Comparison of ENCODE assay signal across 15 cellular contexts in genomic region chr7:2146676-2147472, GRCh38.
A peak's percentile ranks its signal among the peaks of the same experiment; 100 is the strongest.
DNase-seq lines count a peak whose midpoint lies in the region; ATAC-seq, FAIRE-seq and TF ChIP-seq lines count a peak whose summit lies in the region.
"Had no signal": no experiment of that assay in that cellular context is flagged by ENCODE, and none has a peak within 500 bp of the region (broad histone marks: within the 10 kb centered on the region; RNA-seq: fewer than 3 reads in every experiment).

No MANE protein-coding gene starts in this region.

- no peak overlapping the region for H2BK15ac ChIP-seq in neuronal stem cell (ENCODE audit: low read length)

- no peaks in the 10 kb centered on the region for H3K4me1 Mint-ChIP-seq in chondrocyte (ENCODE audit: low read depth)

- H3F3A ChIP-seq in SK-N-SH (replicated peaks; ENCODE audit: insufficient read depth), result no peaks in the 10 kb centered on the region

- H2BK120ac ChIP-seq in neuronal stem cell (ENCODE audit: low read depth, low read length), result no peak overlapping the region

- H3K27me3 ChIP-seq in left ventricle myocardium inferior (ENCODE audit: low read depth) (no peaks in the 10 kb centered on the region), SK-N-SH (ENCODE audit: insufficient read depth) (no peaks in the 10 kb centered on the region), neuronal stem cell (ENCODE audit: control insufficient read depth in 3 of 3, insufficient read depth in 3 of 3, low read depth in 1 of 3, low read length in 3 of 3) (no peaks in the 10 kb centered on the region)

- H3K79me2 ChIP-seq in SK-N-SH (ENCODE audit: insufficient read depth), result no peaks in the 10 kb centered on the region
- H3K79me2 ChIP-seq in OCI-LY7 (ENCODE audit: insufficient read depth, low read depth, low read length), result no peaks in the 10 kb centered on the region

- H2AK5ac ChIP-seq in neuronal stem cell (ENCODE audit: low read depth, low read length), result no peak overlapping the region

- H3K23ac ChIP-seq in neuronal stem cell (ENCODE audit: low read depth, low read length, poor library complexity), result peak overlapping the region; percentile 75

- peaks cover 23% of the 10 kb centered on the region for H3K4me1 ChIP-seq in left ventricle myocardium inferior
- H3K4me1 ChIP-seq in SK-N-SH (ENCODE audit: control insufficient read depth in 1 of 2, insufficient read depth in 2 of 2, low read depth in 1 of 2, low read length in 1 of 2), result peaks cover 0 to 52% of the 10 kb centered on the region in 2 experiments; a peak in 1 of 4 replicates
- H3K4me1 ChIP-seq in neuronal stem cell (ENCODE audit: control insufficient read depth in 2 of 2, insufficient read depth in 1 of 2, low read depth in 1 of 2, low read length in 2 of 2), result no peaks in the 10 kb centered on the region
- no peaks in the 10 kb centered on the region for H3K4me1 ChIP-seq in OCI-LY7 (ENCODE audit: insufficient read depth, low read length, poor library complexity, severe bottlenecking)

- peaks cover 22% of the 10 kb centered on the region for H3K36me3 Mint-ChIP-seq in chondrocyte (ENCODE audit: low read depth)

- no peaks in the 10 kb centered on the region for H3K9me3 ChIP-seq in left ventricle myocardium inferior (replicated peaks)
- H3K9me3 ChIP-seq in SK-N-SH, result no peaks in the 10 kb centered on the region
- peaks cover 0 to 1% of the 10 kb centered on the region in 2 donors for H3K9me3 ChIP-seq in neuronal stem cell (replicated peaks in 1 of 2; ENCODE audit: control insufficient read depth in 2 of 2, insufficient read depth in 1 of 2, low read depth in 1 of 2, low read length in 2 of 2)
- H3K9me3 ChIP-seq in OCI-LY7 (ENCODE audit: low read length), result no peaks in the 10 kb centered on the region

- H3K9ac ChIP-seq in SK-N-SH (no peak overlapping the region), neuronal stem cell (ENCODE audit: low read depth, low read length, poor library complexity) (peak overlapping the region; percentile 50)
- H3K9ac ChIP-seq: KMS-11 had no signal

- H4K20me1 ChIP-seq in SK-N-SH (ENCODE audit: insufficient read depth) (0 out of 2 replicates have a peak, but pooled peaks cover under 1% of the 10 kb centered on the region), OCI-LY7 (ENCODE audit: insufficient read depth, low read length) (no peaks in the 10 kb centered on the region)

- no peak overlapping the region for H3K4ac ChIP-seq in neuronal stem cell (ENCODE audit: low read length)

- no peak overlapping the region for H3K27ac Mint-ChIP-seq in chondrocyte (ENCODE audit: unreplicated experiment)

- peak; percentile 41 for TF ChIP-seq RAD21 in SK-N-SH (IDR thresholded peaks at IDR 0.05; ENCODE audit: low read length)

- H3K4me2 ChIP-seq in SK-N-SH (no peak overlapping the region), neuronal stem cell (ENCODE audit: insufficient read depth, low read length, poor library complexity, severe bottlenecking) (no peak overlapping the region), OCI-LY7 (ENCODE audit: low read length) (no peak overlapping the region)
- H3K4me2 ChIP-seq: KMS-11, PC-9 had no signal

- H3K36me3 ChIP-seq in left ventricle myocardium inferior (peaks cover 31% of the 10 kb centered on the region), SK-N-SH (replicated peaks in 1 of 2; ENCODE audit: control insufficient read depth in 1 of 2, insufficient read depth in 2 of 2, low read length in 1 of 2) (peaks cover 0 to 43% of the 10 kb centered on the region in 2 experiments), neuronal stem cell (replicated peaks in 1 of 2; ENCODE audit: control insufficient read depth in 2 of 2, insufficient read depth in 2 of 2, low read length in 2 of 2) (peaks cover 29 to 60% of the 10 kb centered on the region in 2 donors), OCI-LY7 (ENCODE audit: insufficient read depth, low read length) (peaks cover 16% of the 10 kb centered on the region)

- H3K27me3 Mint-ChIP-seq in chondrocyte (ENCODE audit: low read depth), result no peaks in the 10 kb centered on the region

- BruUV-seq in OCI-LY7 (replicated peaks; lab: Mats Ljungman, UMichigan), result no TSS peak

- no peak overlapping the region for H2AFZ ChIP-seq in SK-N-SH (ENCODE audit: low read depth)
- H2AFZ ChIP-seq in neuronal stem cell (ENCODE audit: low read length), result no peak overlapping the region
- no peak overlapping the region for H2AFZ ChIP-seq in OCI-LY7 (ENCODE audit: low read length)
- H2AFZ ChIP-seq: PC-9 had no signal

- no peak overlapping the region for H2BK12ac ChIP-seq in neuronal stem cell (ENCODE audit: low read length)

- H3K18ac ChIP-seq in neuronal stem cell (ENCODE audit: low read length), result peak overlapping the region; percentile 87

- CTCF ChIA-PET in SK-N-SH (lab: Yijun Ruan, JAX), result interaction anchor here (0.7 to 2.1 kb wide), 14 partner anchors 8 to 482 kb away, joined by 3 to 7 read pairs (median 4); no protein-coding TSS in a partner anchor
- CTCF ChIA-PET in OCI-LY7 (lab: Charles Lee; ENCODE audit: unreplicated experiment), result no interaction called here

- H4K8ac ChIP-seq in neuronal stem cell (ENCODE audit: low read depth, low read length), result no peak overlapping the region

- no peak overlapping the region for H4K91ac ChIP-seq in neuronal stem cell (ENCODE audit: low read depth, low read length, poor library complexity)

- WGBS in SK-N-SH (ENCODE audit: low lambda C conversion rate), result 96% methylated on average over 33 of the region's 35 CpGs
- WGBS in neuronal stem cell (ENCODE audit: extremely low coverage in 2 of 2, insufficient read length in 2 of 2, insufficient replicate concordance in 1 of 2), 2 donors, result no CpG with 5 or more reads among the region's 35 CpGs

- TF ChIP-seq EP300 in SK-N-SH (IDR thresholded peaks at IDR 0.05; ENCODE audit: borderline replicate concordance in 1 of 2, low read depth in 1 of 2, low read length in 1 of 2), result no peak

- H3K79me1 ChIP-seq in neuronal stem cell (ENCODE audit: low read depth, low read length), result peaks cover 5% of the 10 kb centered on the region

- H3K9me3 Mint-ChIP-seq in chondrocyte (ENCODE audit: low read depth), result no peaks in the 10 kb centered on the region

- H3K9me2 ChIP-seq in SK-N-SH (no peaks in the 10 kb centered on the region), OCI-LY7 (ENCODE audit: insufficient read depth, low read length) (no peaks in the 10 kb centered on the region)

- no peak overlapping the region for H3K4me3 Mint-ChIP-seq in chondrocyte (ENCODE audit: unreplicated experiment)

- FAIRE-seq in D721Med (lab: Jason Lieb, UNC), result no peak
- FAIRE-seq: GM12892 had no signal

- no peak overlapping the region for H3K4me3 ChIP-seq in left ventricle myocardium inferior
- H3K4me3 ChIP-seq in SK-N-SH (ENCODE audit: low read depth in 2 of 2, low read length in 1 of 2), result no peak overlapping the region
- H3K4me3 ChIP-seq in neuronal stem cell (ENCODE audit: low read length in 2 of 2), result no peak overlapping the region
- no peak overlapping the region for H3K4me3 ChIP-seq in OCI-LY7 (ENCODE audit: low read depth, low read length, poor library complexity, severe bottlenecking)
- H3K4me3 ChIP-seq: PC-9 had no signal

- POLR2A ChIA-PET in SK-N-SH (lab: Yijun Ruan, JAX), result no interaction called here
- POLR2A ChIA-PET in OCI-LY7 (lab: Charles Lee), result interaction anchor here (0.6 to 1.4 kb wide), 3 partner anchors 13 to 1342 kb away, joined by 3 read pairs; no protein-coding TSS in a partner anchor

- no peak overlapping the region for H3K14ac ChIP-seq in neuronal stem cell (ENCODE audit: low read length)

- TF ChIP-seq CTCF in left ventricle myocardium inferior (IDR thresholded peaks at IDR 0.05; ENCODE audit: borderline replicate concordance) (no peak), SK-N-SH (IDR thresholded peaks at IDR 0.05) (no peak; the same call in 1 of the 2 replicates), chondrocyte (IDR thresholded peaks at IDR 0.05) (peak; percentile 16), OCI-LY7 (conservative IDR thresholded peaks at IDR 0.05; ENCODE audit: low read length) (no peak), D721Med (IDR thresholded peaks at IDR 0.05; ENCODE audit: insufficient read depth, missing control alignments) (no peak)

- no peak for ATAC-seq in Right ventricle myocardium inferior
- ATAC-seq in GM21528 (IDR thresholded peaks at IDR 0.05; ENCODE audit: low FRiP score, unreplicated experiment), result no peak

- H3K27ac ChIP-seq in left ventricle myocardium inferior (replicated peaks), result no peak overlapping the region
- H3K27ac ChIP-seq in SK-N-SH (ENCODE audit: low read depth in 2 of 2, low read length in 1 of 2), result peak overlapping the region in 1 of 2 experiments; percentile 18; a peak in 1 of 4 replicates
- H3K27ac ChIP-seq in neuronal stem cell (replicated peaks; ENCODE audit: low read length), result no peak overlapping the region
- H3K27ac ChIP-seq in OCI-LY7 (ENCODE audit: low read depth, low read length, poor library complexity, severe bottlenecking), result no peak overlapping the region
- H3K27ac ChIP-seq: KMS-11, PC-9 had no signal

- DNase-seq in Right ventricle myocardium inferior (ENCODE audit: missing footprints) (peak; percentile 58), left ventricle myocardium inferior (no peak), SK-N-SH (no peak), chondrocyte (ENCODE audit: low spot score) (no peak), neuronal stem cell (ENCODE audit: low spot score) (no peak), OCI-LY7 (ENCODE audit: low spot score) (no peak), D721Med (ENCODE audit: insufficient read length, low spot score) (no peak)
- DNase-seq: H7, NCI-H1105, NCI-H1694 treated with DMSO at 0.1 percent for 48 hours, NCI-H526 treated with DMSO at 0.1 percent for 48 hours, PC-9 had no signal

- H2BK5ac ChIP-seq in neuronal stem cell (ENCODE audit: low read length), result no peak overlapping the region

- intact Hi-C loops in Right ventricle myocardium inferior (cut with DNase I) (no loop called here), left ventricle myocardium inferior (cut with micrococcal nuclease) (no loop called here), OCI-LY7 (cut with micrococcal nuclease; ENCODE audit: unreplicated experiment) (no loop called here)

TF ChIP-seq in SK-N-SH, 30 proteins besides CTCF, POLR2A, EP300 and RAD21 (continues in another document):
- TF ChIP-seq NRF1 (IDR thresholded peaks at IDR 0.05; ENCODE audit: low read depth, low read length) (no peak), MXI1 (IDR thresholded peaks at IDR 0.05; ENCODE audit: low read depth, low read length) (no peak)
- TF ChIP-seq, protein P1, sequence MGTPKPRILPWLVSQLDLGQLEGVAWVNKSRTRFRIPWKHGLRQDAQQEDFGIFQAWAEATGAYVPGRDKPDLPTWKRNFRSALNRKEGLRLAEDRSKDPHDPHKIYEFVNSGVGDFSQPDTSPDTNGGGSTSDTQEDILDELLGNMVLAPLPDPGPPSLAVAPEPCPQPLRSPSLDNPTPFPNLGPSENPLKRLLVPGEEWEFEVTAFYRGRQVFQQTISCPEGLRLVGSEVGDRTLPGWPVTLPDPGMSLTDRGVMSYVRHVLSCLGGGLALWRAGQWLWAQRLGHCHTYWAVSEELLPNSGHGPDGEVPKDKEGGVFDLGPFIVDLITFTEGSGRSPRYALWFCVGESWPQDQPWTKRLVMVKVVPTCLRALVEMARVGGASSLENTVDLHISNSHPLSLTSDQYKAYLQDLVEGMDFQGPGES (IDR thresholded peaks at IDR 0.05; ENCODE audit: low read depth, low read length), result no peak
- TF ChIP-seq, protein P2, sequence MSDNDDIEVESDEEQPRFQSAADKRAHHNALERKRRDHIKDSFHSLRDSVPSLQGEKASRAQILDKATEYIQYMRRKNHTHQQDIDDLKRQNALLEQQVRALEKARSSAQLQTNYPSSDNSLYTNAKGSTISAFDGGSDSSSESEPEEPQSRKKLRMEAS (IDR thresholded peaks at IDR 0.05; ENCODE audit: low read depth), result no peak
